In the genomic region with DNA sequence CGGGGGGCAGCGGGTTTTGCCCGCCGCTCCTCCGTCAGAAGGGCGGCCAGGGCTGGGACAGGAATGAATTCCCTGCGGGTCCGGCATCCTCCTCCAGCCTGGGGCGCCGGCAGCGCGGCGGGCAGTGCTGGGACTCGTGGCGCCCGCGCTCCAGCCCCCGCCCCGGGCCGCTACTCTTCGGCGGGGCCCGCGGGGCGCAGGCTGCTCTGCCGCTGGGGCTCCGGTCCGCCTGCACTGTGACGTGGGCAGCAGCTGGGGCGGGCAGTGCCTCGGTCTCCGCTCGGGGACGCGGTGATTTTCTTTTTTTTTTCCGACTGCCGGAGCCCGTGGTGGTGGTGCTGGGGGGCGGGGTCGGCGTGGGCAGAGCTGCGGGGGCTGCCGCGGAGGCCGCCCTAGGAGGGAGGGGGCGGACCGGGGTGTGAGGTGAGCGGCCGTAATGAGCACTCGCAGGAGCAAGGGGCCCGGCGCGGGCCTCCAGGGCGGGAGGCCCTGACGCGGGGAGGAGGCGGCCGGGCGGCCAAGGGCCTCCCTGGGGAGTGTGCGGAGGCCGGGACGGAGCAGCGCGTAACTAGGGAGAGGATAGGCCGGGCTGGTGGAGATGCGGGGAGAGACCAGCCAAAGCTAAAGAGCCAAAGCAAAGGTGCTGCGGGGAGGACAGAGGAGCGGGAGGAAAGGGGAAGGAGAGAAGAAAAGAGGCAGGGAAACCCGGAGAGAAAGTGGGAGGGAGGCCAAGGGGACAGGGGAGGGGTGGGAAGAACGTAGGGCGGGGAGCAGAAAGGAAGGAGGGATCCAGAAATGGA, we compare ENCODE assay signal across 8 cellular contexts.
A peak's percentile ranks its signal among the peaks of the same experiment; 100 is the strongest.
DNase-seq lines count a peak whose midpoint lies in the region; ATAC-seq and TF ChIP-seq lines count a peak whose summit lies in the region.

No MANE protein-coding gene starts in this region.

- H3K79me2 ChIP-seq in Loucy (ENCODE audit: insufficient read depth, low read length): no peaks in the 10 kb centered on the region

- peak overlapping the region; percentile 94 for H3K27ac Mint-ChIP-seq in progenitor cell of endocrine pancreas

- H4K20me1 ChIP-seq in Loucy (ENCODE audit: insufficient read depth, low read length, poor library complexity, severe bottlenecking): no peaks in the 10 kb centered on the region

- H3K9me3 ChIP-seq in Loucy (ENCODE audit: insufficient read depth, low read depth, low read length) (no peaks in the 10 kb centered on the region), right cardiac atrium (ENCODE audit: control insufficient read depth, low read length) (no peaks in the 10 kb centered on the region)

- H3K36me3 Mint-ChIP-seq in progenitor cell of endocrine pancreas (ENCODE audit: insufficient read depth): no peaks in the 10 kb centered on the region

- no peaks in the 10 kb centered on the region for H3F3A ChIP-seq in Loucy (ENCODE audit: low read depth)

- no peak for TF ChIP-seq CTCF in Loucy (conservative IDR thresholded peaks at IDR 0.05; ENCODE audit: low read length)
- TF ChIP-seq CTCF in progenitor cell of endocrine pancreas (IDR thresholded peaks at IDR 0.05; ENCODE audit: unreplicated experiment): no peak

- peak overlapping the region; percentile 94 for H2AFZ ChIP-seq in Loucy (ENCODE audit: low read length)

- peak overlapping the region; percentile 85 for H3K4me3 Mint-ChIP-seq in progenitor cell of endocrine pancreas (ENCODE audit: low read depth)

- H3K27me3 ChIP-seq in Loucy (ENCODE audit: insufficient read depth, low read length, poor library complexity, severe bottlenecking): peaks cover 18% of the 10 kb centered on the region
- H3K27me3 ChIP-seq in right cardiac atrium (ENCODE audit: control insufficient read depth, insufficient read depth): no peaks in the 10 kb centered on the region

- peak overlapping the region; percentile 61 for H3K9ac ChIP-seq in Loucy (ENCODE audit: low read depth, low read length, poor library complexity, severe bottlenecking)

- H3K36me3 ChIP-seq in Loucy (ENCODE audit: insufficient read depth, low read length): no peaks in the 10 kb centered on the region

- H3K27ac ChIP-seq in right cardiac atrium (ENCODE audit: low read length): peak overlapping the region; percentile 94

- H3K4me1 ChIP-seq in Loucy (ENCODE audit: insufficient read depth, low read length, poor library complexity, severe bottlenecking) (peaks cover 20% of the 10 kb centered on the region), right cardiac atrium (ENCODE audit: control insufficient read depth, insufficient read depth, low read length) (peaks cover 2% of the 10 kb centered on the region)

- WGBS in right cardiac atrium: under 1% methylated on average over 71 of the region's 71 CpGs

- ATAC-seq in right cardiac atrium: peak; percentile 87
- no peak for ATAC-seq in GM18498 (IDR thresholded peaks at IDR 0.05; ENCODE audit: unreplicated experiment)
- no peak for ATAC-seq in HG03097 (IDR thresholded peaks at IDR 0.05; ENCODE audit: low FRiP score, unreplicated experiment)

- H3K9me2 ChIP-seq in Loucy (replicated peaks; ENCODE audit: low read depth, low read length): no peaks in the 10 kb centered on the region

- peaks cover 34% of the 10 kb centered on the region for H3K27me3 Mint-ChIP-seq in progenitor cell of endocrine pancreas

- H3K9me3 Mint-ChIP-seq in progenitor cell of endocrine pancreas (ENCODE audit: low read depth): no peaks in the 10 kb centered on the region

- peaks cover 14% of the 10 kb centered on the region for H3K4me1 Mint-ChIP-seq in progenitor cell of endocrine pancreas (ENCODE audit: low read depth)

- intact Hi-C loops in right cardiac atrium (cut with DNase I): loop anchor here in 3 of 4 donors (2.0 to 10.0 kb wide), 6 partner anchors 72 to 854 kb away; a partner anchor contains a TSS

- peak overlapping the region; percentile 79 for H3K4me3 ChIP-seq in Loucy (ENCODE audit: low read length, poor library complexity, severe bottlenecking)
- H3K4me3 ChIP-seq in right cardiac atrium (ENCODE audit: low read length): peak overlapping the region; percentile 73

- H3K4me2 ChIP-seq in Loucy (ENCODE audit: low read depth, low read length, poor library complexity, severe bottlenecking): peak overlapping the region; percentile 92

- peak; percentile 84 for DNase-seq in EL
- peak in 3 of 5 donors; percentile 13 to 39 (median 14) for DNase-seq in T-helper 1 cell
- peak; percentile 90 for DNase-seq in astrocyte of the hippocampus (ENCODE audit: low read depth, low spot score)
- DNase-seq in right cardiac atrium: peak; percentile 80 to 92 (median 92)
- DNase-seq in progenitor cell of endocrine pancreas (ENCODE audit: low spot score, unreplicated experiment): peak; percentile 58

Comparison
In these comparisons a context has a peak if more than half of its experiments do, and no peak if none do; other contexts are left out.
1. DNase-seq: peak in every context shown above with its lines; median percentile 92 in right cardiac atrium; 90 in astrocyte of the hippocampus; 84 in EL; 58 in progenitor cell of endocrine pancreas; 14 in T-helper 1 cell.
2. ATAC-seq: peak in right cardiac atrium (2 of 2); none in GM18498 (single experiment) and HG03097 (single experiment).